ENCODE assay signal across 25 cellular contexts in the genomic region with DNA sequence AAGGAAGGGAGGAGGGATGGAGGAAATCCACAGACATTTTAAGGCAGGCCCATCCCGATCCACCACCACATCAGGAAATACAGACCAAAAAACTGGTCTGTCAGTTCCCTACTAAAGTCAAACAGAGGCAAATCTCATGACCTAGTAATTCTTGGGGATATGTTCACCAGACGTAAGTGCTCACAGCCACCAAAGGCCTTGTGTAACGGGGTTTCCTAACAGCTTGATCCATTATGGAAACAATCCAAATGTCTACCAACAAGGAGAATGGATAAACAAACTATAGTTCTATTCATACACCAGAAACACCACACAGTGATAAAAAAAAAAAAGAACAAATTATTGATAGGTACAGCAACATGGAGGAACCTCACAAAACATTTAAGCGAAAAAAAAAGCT.
"Had no signal": no experiment of that assay in that cellular context is flagged by ENCODE, and none has a peak within 500 bp of the region (broad histone marks: within the 10 kb centered on the region; RNA-seq: fewer than 3 reads in every experiment).

No MANE protein-coding gene starts in this region.

- H3K4me1 ChIP-seq: colonic mucosa, esophagus squamous epithelium, foreskin keratinocyte, gastroesophageal sphincter, heart left ventricle, left lung, lower lobe of right lung had no signal

- FAIRE-seq: endometrium, islet of Langerhans, keratinocyte had no signal

- H3K9me3 ChIP-seq: colonic mucosa had no signal

- H3K36me3 ChIP-seq: colonic mucosa, gastroesophageal sphincter, heart left ventricle, left lung, lower lobe of right lung had no signal

- DNase-seq: colonic mucosa; cortex of kidney; effector CD8-positive, alpha-beta T cell; effector memory CD8-positive, alpha-beta T cell; endodermal cell; erythroblast; esophagus squamous epithelium; foreskin keratinocyte; heart left ventricle; hypothalamus; left cardiac atrium; left lung; left ventricle myocardium superior; lower lobe of right lung; mammary epithelial cell; mucosa of descending colon; naive B cell; naive thymus-derived CD8-positive, alpha-beta T cell had no signal

- H3K4me2 ChIP-seq: hepatocyte had no signal

- H3K27ac ChIP-seq: colonic mucosa, epithelial cell of prostate, esophagus squamous epithelium, foreskin keratinocyte, gastroesophageal sphincter, heart left ventricle, hepatocyte, left lung, lower lobe of right lung had no signal

- ATAC-seq: effector memory CD8-positive, alpha-beta T cell; esophagus mucosa; foreskin keratinocyte; gastroesophageal sphincter; heart left ventricle; left cardiac atrium; left lung; left ventricle myocardium superior; lower lobe of right lung; mucosa of descending colon; naive thymus-derived CD8-positive, alpha-beta T cell had no signal

- H3K79me2 ChIP-seq: hepatocyte had no signal

- H3K27me3 ChIP-seq: colonic mucosa, esophagus squamous epithelium, foreskin keratinocyte, gastroesophageal sphincter, heart left ventricle, hepatocyte, left lung had no signal

- H2AFZ ChIP-seq: hepatocyte had no signal

- H3K4me3 ChIP-seq: colonic mucosa, esophagus squamous epithelium, gastroesophageal sphincter, heart left ventricle, hepatocyte, left lung, lower lobe of right lung, mucosa of descending colon had no signal
